9 cellular contexts compared by ENCODE assay signal in the genomic region with DNA sequence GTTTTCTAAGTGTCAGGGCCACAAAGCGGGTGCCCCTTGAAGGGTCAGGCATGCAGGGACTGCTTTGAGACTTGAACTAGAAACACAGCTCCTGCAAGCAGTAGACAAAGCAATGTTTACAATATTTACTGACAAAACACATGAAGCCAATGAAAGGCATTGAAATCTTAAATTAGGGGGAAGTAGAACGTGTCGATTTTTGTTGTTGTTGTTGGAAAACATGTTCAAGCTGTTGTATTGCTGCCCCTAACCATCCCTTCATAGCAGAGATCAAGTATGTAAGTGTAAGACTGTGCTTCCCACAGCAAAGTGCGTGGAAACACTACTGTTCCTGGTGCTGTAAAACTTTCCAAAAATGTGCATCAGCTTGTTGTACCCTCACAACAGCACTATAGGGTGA.
"Had no signal": no experiment of that assay in that cellular context is flagged by ENCODE, and none has a peak within 500 bp of the region (broad histone marks: within the 10 kb centered on the region; RNA-seq: fewer than 3 reads in every experiment).

No MANE protein-coding gene starts in this region.

- DNase-seq: GM23248, GOT3, H7, H9, HCEC 1CT, HFFc6 had no signal

- H3K27ac Mint-ChIP-seq: GM23338, H9, HFFc6 had no signal

- H3K27ac ChIP-seq: GM23248 had no signal

- H3K4me2 ChIP-seq: GM23338 had no signal

- H3K4me3 Mint-ChIP-seq: GM23338, H9, HFFc6 had no signal

- H3K9ac ChIP-seq: GM23248 had no signal

- H3K36me3 ChIP-seq: HAP-1 had no signal

- H3K9me3 ChIP-seq: HAP-1 had no signal

- H3K9me3 Mint-ChIP-seq: GM23338, H9 had no signal

- H3K4me3 ChIP-seq: GM23248, GM23338, HAP-1 had no signal

- FAIRE-seq: H54 had no signal

- H3K4me1 ChIP-seq: HAP-1 had no signal

- H2AFZ ChIP-seq: GM23248, GM23338 had no signal
